12 cellular contexts compared by ENCODE assay signal in genomic region chr2:31401580-31401979, GRCh38. TPM values are rescaled to one million over a fixed set of nuclear protein-coding genes. Genes with fewer than 3 reads are reported as not detected.
DNase-seq lines count a peak whose midpoint lies in the region; ATAC-seq and TF ChIP-seq lines count a peak whose summit lies in the region.
"Had no signal": no experiment of that assay in that cellular context is flagged by ENCODE, and none has a peak within 500 bp of the region (broad histone marks: within the 10 kb centered on the region; RNA-seq: fewer than 3 reads in every experiment).

No MANE protein-coding gene starts in this region.

- TF ChIP-seq CTCF in astrocyte of the spinal cord (IDR thresholded peaks at IDR 0.05; ENCODE audit: low read depth, low read length): no peak
- TF ChIP-seq CTCF in coronary artery (IDR thresholded peaks at IDR 0.05): no peak

- peaks cover 2 to 19% (median 11%) of the 10 kb centered on the region in 5 donors for H3K27me3 Mint-ChIP-seq in naive thymus-derived CD8-positive, alpha-beta T cell

- ATAC-seq in naive thymus-derived CD8-positive, alpha-beta T cell: no peak

- POLR2A ChIA-PET in naive thymus-derived CD8-positive, alpha-beta T cell (lab: Charles Lee): no interaction called here

- in situ Hi-C loops in ACHN (cut with HindIII; ENCODE audit: low pct_ligation_motif_present, low pct_unique_long_range_greater_than_20kb, low sequenced_read_pairs): no loop called here
- in situ Hi-C loops in astrocyte of the spinal cord (cut with HindIII; ENCODE audit: low sequenced_read_pairs): no loop called here

- no peak overlapping the region for H3K27ac ChIP-seq in coronary artery

- peaks cover 0 to 5% (median 3%) of the 10 kb centered on the region in 9 donors for H3K9me3 Mint-ChIP-seq in naive thymus-derived CD8-positive, alpha-beta T cell

- no peak overlapping the region for H3K4me3 Mint-ChIP-seq in naive thymus-derived CD8-positive, alpha-beta T cell

- DNase-seq in ACHN (peak; percentile 95), HS-27A (ENCODE audit: low read depth) (peak; percentile 75), astrocyte of the spinal cord (ENCODE audit: low read depth, low spot score) (peak; percentile 93), iris pigment epithelial cell (ENCODE audit: low read depth) (peak; percentile 97), OCI-M2 (lab: John Stamatoyannopoulos, UW; ENCODE audit: unreplicated experiment) (no peak), coronary artery (ENCODE audit: low spot score) (no peak), NCI-H524 (lab: John Stamatoyannopoulos, UW) (no peak)
- no peak for DNase-seq in naive thymus-derived CD8-positive, alpha-beta T cell
- DNase-seq: AML-193, OCI-M1 had no signal

- no peak overlapping the region for H3K4me3 ChIP-seq in astrocyte of the spinal cord (ENCODE audit: low read depth, low read length)
- no peak overlapping the region for H3K4me3 ChIP-seq in coronary artery

- H3K36me3 Mint-ChIP-seq in naive thymus-derived CD8-positive, alpha-beta T cell: peaks cover 0 to 5% (median 0%) of the 10 kb centered on the region in 3 donors

- H3K27ac Mint-ChIP-seq in naive thymus-derived CD8-positive, alpha-beta T cell: no peak overlapping the region

- H3K4me1 Mint-ChIP-seq in naive thymus-derived CD8-positive, alpha-beta T cell: no peaks in the 10 kb centered on the region

RNA-seq across cellular contexts. Expression of gene XDH, which starts 13.0 kb away (rescaled TPM):
- not detected for total RNA-seq in naive thymus-derived CD8-positive, alpha-beta T cell
- polyA plus RNA-seq in naive thymus-derived CD8-positive, alpha-beta T cell: not detected
- total RNA-seq: lung microvascular endothelial cell, skeletal muscle tissue had no signal

Comparison
In these comparisons a context has a peak if more than half of its experiments do, and no peak if none do; other contexts are left out.
1. DNase-seq: peak in ACHN (single experiment), HS-27A (single experiment), astrocyte of the spinal cord (single experiment) and iris pigment epithelial cell (single experiment); none in naive thymus-derived CD8-positive, alpha-beta T cell (0 of 10), OCI-M2 (single experiment), coronary artery (single experiment) and NCI-H524 (0 of 2).